In the genomic region with DNA sequence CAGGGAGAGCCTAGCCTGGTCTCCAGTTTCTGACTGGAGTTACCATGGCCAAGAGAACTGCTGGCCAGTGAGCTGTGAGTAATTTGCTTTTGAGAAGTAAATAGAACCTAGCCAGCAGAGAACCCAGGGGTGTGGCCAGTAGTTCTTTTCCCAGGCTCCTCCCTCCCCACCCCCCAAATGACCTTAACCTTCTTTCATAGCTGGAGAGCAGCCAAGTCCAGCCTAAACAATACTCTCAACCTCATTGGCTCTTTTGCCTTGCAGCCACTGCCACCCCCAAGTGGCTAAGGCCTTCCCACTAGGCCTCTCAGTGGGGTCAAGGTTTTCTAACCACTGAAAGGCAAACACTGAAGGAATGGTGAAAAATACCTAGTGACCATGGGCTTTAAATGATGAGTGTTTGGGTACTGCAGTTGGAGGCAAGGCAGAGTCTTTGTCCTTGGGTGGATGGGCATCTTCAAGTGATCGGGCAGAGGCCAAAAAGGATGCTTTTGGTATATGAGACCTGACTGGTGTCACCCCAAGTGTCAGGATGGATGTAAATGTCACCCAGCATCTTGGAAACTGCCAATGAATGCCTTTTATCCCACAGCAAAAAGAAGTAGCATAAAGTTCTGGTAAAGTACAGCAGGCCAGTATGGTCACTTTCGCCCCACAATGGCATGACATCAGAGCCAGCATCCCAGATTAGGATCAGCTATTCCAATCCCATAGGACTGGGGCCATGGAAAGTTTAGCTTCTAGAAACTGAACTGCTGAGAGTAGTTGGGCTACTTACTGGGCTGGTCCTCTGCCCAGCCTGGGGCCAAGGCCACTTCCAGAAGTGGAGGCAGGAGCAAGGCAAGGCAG, we compare ENCODE assay signal across 8 cellular contexts. TPM values are rescaled to one million over a fixed set of nuclear protein-coding genes. Genes with fewer than 3 reads are reported as not detected.
DNase-seq lines count a peak whose midpoint lies in the region; ATAC-seq and TF ChIP-seq lines count a peak whose summit lies in the region.

No MANE protein-coding gene starts in this region.

- intact Hi-C loops in breast epithelium (cut with DNase I; ENCODE audit: low total_unique reads): no loop called here
- intact Hi-C loops in upper lobe of right lung (cut with DNase I): loop anchor here (10.0 kb wide), 1 partner anchor 89 kb away; a partner anchor contains a TSS

- TF ChIP-seq POLR2A in breast epithelium (IDR thresholded peaks at IDR 0.05): no peak

- POLR2A ChIA-PET in GM10248 (lab: Yijun Ruan, JAX): no interaction called here

- ATAC-seq in lung (ENCODE audit: insufficient read depth, low FRiP score) (no peak), upper lobe of right lung (peak; percentile 23), HG03439 (IDR thresholded peaks at IDR 0.05; ENCODE audit: unreplicated experiment) (no peak), GM21529 (IDR thresholded peaks at IDR 0.05; ENCODE audit: unreplicated experiment) (no peak)

- H3K9me3 ChIP-seq in breast epithelium (no peaks in the 10 kb centered on the region), lung (ENCODE audit: control insufficient read depth in 2 of 2, insufficient read depth in 1 of 2, low read length in 1 of 2) (no peaks in the 10 kb centered on the region), upper lobe of right lung (no peaks in the 10 kb centered on the region)

- H3K36me3 ChIP-seq in breast epithelium (no peaks in the 10 kb centered on the region), lung (ENCODE audit: control insufficient read depth in 2 of 2, insufficient read depth in 2 of 2, low read length in 2 of 2) (peaks cover 5 to 19% of the 10 kb centered on the region in 2 donors), upper lobe of right lung (peaks cover 36% of the 10 kb centered on the region)

- peak overlapping the region; percentile 59 to 70 for H3K27ac ChIP-seq in breast epithelium
- peak overlapping the region; percentile 50 to 97 for H3K27ac ChIP-seq in lung (ENCODE audit: low read depth in 1 of 2, low read length in 1 of 2)
- H3K27ac ChIP-seq in upper lobe of right lung: peak overlapping the region; percentile 100

- H3K4me1 ChIP-seq in breast epithelium (peaks cover 7 to 8% of the 10 kb centered on the region in 2 donors), lung (ENCODE audit: control insufficient read depth in 2 of 2, insufficient read depth in 2 of 2, low read length in 2 of 2) (peaks cover 16 to 50% of the 10 kb centered on the region in 2 donors), upper lobe of right lung (peaks cover 45% of the 10 kb centered on the region)

- TF ChIP-seq CTCF in breast epithelium (IDR thresholded peaks at IDR 0.05): no peak
- no peak for TF ChIP-seq CTCF in lung (IDR thresholded peaks at IDR 0.05; ENCODE audit: control extremely low read depth, extremely low read depth)
- no peak for TF ChIP-seq CTCF in upper lobe of right lung (IDR thresholded peaks at IDR 0.05)
- TF ChIP-seq CTCF in GM10248 (IDR thresholded peaks at IDR 0.05; ENCODE audit: control extremely low read depth, extremely low read depth, low read depth, missing control alignments): no peak

- peak; percentile 57 for DNase-seq in G401 (ENCODE audit: low spot score)
- peak; percentile 92 for DNase-seq in NCI-H2196 treated with DMSO at 0.1 percent for 48 hours (lab: John Stamatoyannopoulos, UW; ENCODE audit: unreplicated experiment)
- no peak for DNase-seq in breast epithelium (ENCODE audit: low spot score in 2 of 2)
- DNase-seq in lung (ENCODE audit: low spot score): peak; percentile 76
- DNase-seq in upper lobe of right lung: no peak
- no peak for DNase-seq in GM10248 (ENCODE audit: extremely low spot score)

- in situ Hi-C loops in G401 (cut with HindIII; ENCODE audit: low sequenced_read_pairs): no loop called here

- H3K4me3 ChIP-seq in breast epithelium: no peak overlapping the region
- H3K4me3 ChIP-seq in lung: no peak overlapping the region
- no peak overlapping the region for H3K4me3 ChIP-seq in upper lobe of right lung

- WGBS in lung, 2 donors: 93 to 100% methylated on average over 2 of the region's 2 CpGs

- CTCF ChIA-PET in GM10248 (lab: Yijun Ruan, JAX): interaction anchor here (0.7 to 9.7 kb wide), 5 partner anchors 17 to 284 kb away, joined by 3 to 257 read pairs (median 3); no protein-coding TSS in a partner anchor

- H3K27me3 ChIP-seq in breast epithelium (no peaks in the 10 kb centered on the region), lung (ENCODE audit: control insufficient read depth, insufficient read depth) (no peaks in the 10 kb centered on the region), upper lobe of right lung (no peaks in the 10 kb centered on the region)

RNA-seq across cellular contexts. Expression of a gene that starts 3.5 kb away (rescaled TPM):
- total RNA-seq in G401 (2014; rRNA removed; shearing (Covaris generic)): 4.0 and 9.1 TPM in 2 replicates
- 10 to 100 TPM; 18.7 to 36.8 (median 29.7) TPM for total RNA-seq in breast epithelium
- 10 to 100 TPM; 14.3 TPM for total RNA-seq in lung
- 10 to 100 TPM in 1 of 2 donors, 1 to 10 TPM in 1; 6.8 to 11.8 TPM for polyA plus RNA-seq in lung
- 16.7 TPM for total RNA-seq in upper lobe of right lung

RNA-seq across cellular contexts. Expression of a gene that starts 42.2 kb away (rescaled TPM):
- 19.6 and 43.5 TPM in 2 replicates for total RNA-seq in G401 (2014; rRNA removed; shearing (Covaris generic))
- total RNA-seq in breast epithelium (10 to 100 TPM; 12.3 to 35.4 (median 16.4) TPM), lung (10 to 100 TPM; 11.6 to 23.6 TPM), upper lobe of right lung (26.2 TPM)
- 10 to 100 TPM; 13.0 to 39.1 TPM for polyA plus RNA-seq in lung

Comparison
In these comparisons a context has a peak if more than half of its experiments do, and no peak if none do; other contexts are left out.
1. DNase-seq: peak in G401 (single experiment), NCI-H2196 treated with DMSO at 0.1 percent for 48 hours (single experiment) and lung (single experiment); none in breast epithelium (0 of 2), upper lobe of right lung (single experiment) and GM10248 (single experiment).
2. Peak in every context shown above with its lines, with median percentiles within 50 percentile points of each other: H3K27ac ChIP-seq.